14 cellular contexts compared by ENCODE assay signal in the genomic region with DNA sequence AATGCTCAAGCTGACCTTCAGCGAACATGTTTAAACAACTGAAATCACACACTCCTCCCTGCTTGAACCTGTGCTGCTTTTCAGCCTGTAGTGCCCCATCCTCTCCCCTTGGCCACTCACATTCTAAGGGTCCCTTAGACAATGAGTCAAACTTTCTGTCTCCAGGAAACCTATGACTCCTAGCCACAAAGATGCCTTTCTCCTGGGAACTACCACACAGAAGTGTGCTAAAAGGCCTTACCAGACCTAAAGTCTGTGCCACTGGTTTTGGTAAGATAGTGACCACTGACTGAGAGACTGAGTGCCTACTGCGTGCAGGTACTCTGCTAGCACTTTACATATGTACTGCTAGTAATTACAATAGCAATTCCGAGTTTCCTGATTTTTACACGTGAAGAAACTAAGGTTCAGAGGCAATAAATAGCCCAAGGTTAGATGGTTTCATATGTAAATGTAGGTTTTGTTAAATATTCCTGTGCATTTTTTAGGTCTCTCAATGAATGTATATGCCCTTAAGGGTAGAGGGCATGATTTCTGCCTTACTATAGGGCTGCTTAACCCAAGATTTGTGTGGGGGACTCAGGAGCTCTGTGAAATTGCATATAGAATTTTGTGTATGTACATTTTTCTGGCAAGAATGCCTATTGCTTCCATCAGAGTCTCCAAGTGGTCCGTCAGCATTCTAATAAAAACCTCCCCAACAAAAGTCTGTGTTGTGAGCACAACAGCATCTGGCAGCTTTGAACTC.
DNase-seq lines count a peak whose midpoint lies in the region; ATAC-seq lines count a peak whose summit lies in the region.
"Had no signal": no experiment of that assay in that cellular context is flagged by ENCODE, and none has a peak within 500 bp of the region (broad histone marks: within the 10 kb centered on the region; RNA-seq: fewer than 3 reads in every experiment).

No MANE protein-coding gene starts in this region.

- ATAC-seq in activated T-cell treated with anti-CD3 and anti-CD28 coated beads, Interleukin-2, amount 50 U/mL, for 72 hours (replicated peaks in 1 of 2), result no peak
- ATAC-seq in activated T-helper 17 cell treated with anti-CD3 and anti-CD28 coated beads, Interleukin-2, amount 50 U/mL, for 72 hours (replicated peaks), result no peak
- ATAC-seq in HG03095 (IDR thresholded peaks at IDR 0.05; ENCODE audit: unreplicated experiment) (no peak), GM21576 (IDR thresholded peaks at IDR 0.05; ENCODE audit: unreplicated experiment) (no peak)
- ATAC-seq: heart left ventricle had no signal

- peaks cover 19% of the 10 kb centered on the region for H3K4me1 Mint-ChIP-seq in activated T-cell treated with anti-CD3 and anti-CD28 coated beads, Interleukin-2, amount 50 U/mL, for 72 hours (ENCODE audit: low read depth)
- peaks cover 34% of the 10 kb centered on the region for H3K4me1 Mint-ChIP-seq in activated T-helper 17 cell treated with anti-CD3 and anti-CD28 coated beads, Interleukin-2, amount 50 U/mL, for 72 hours

- H3K36me3 Mint-ChIP-seq in activated T-cell treated with anti-CD3 and anti-CD28 coated beads, Interleukin-2, amount 50 U/mL, for 72 hours (ENCODE audit: insufficient read depth in 2 of 2), result peaks cover 2 to 6% of the 10 kb centered on the region in 2 donors
- H3K36me3 Mint-ChIP-seq in activated T-helper 17 cell treated with anti-CD3 and anti-CD28 coated beads, Interleukin-2, amount 50 U/mL, for 72 hours (ENCODE audit: low read depth), result peaks cover 56% of the 10 kb centered on the region

- H3K9me3 Mint-ChIP-seq in activated T-cell treated with anti-CD3 and anti-CD28 coated beads, Interleukin-2, amount 50 U/mL, for 72 hours, result no peaks in the 10 kb centered on the region
- H3K9me3 Mint-ChIP-seq in activated T-helper 17 cell treated with anti-CD3 and anti-CD28 coated beads, Interleukin-2, amount 50 U/mL, for 72 hours, result no peaks in the 10 kb centered on the region
- H3K9me3 Mint-ChIP-seq: T-helper 2 cell treated with Interferon-gamma antibody and Interleukin-4, amounts not matched to agents 5 μg/mL and 100 μg/mL, for 36 hours had no signal

- no peak overlapping the region for H3K4me3 Mint-ChIP-seq in activated T-cell treated with anti-CD3 and anti-CD28 coated beads, Interleukin-2, amount 50 U/mL, for 72 hours
- H3K4me3 Mint-ChIP-seq in activated T-helper 17 cell treated with anti-CD3 and anti-CD28 coated beads, Interleukin-2, amount 50 U/mL, for 72 hours, result no peak overlapping the region
- H3K4me3 Mint-ChIP-seq: T-helper 2 cell treated with Interferon-gamma antibody and Interleukin-4, amounts not matched to agents 5 μg/mL and 100 μg/mL, for 36 hours had no signal

- no peaks in the 10 kb centered on the region for H3K27me3 Mint-ChIP-seq in activated T-cell treated with anti-CD3 and anti-CD28 coated beads, Interleukin-2, amount 50 U/mL, for 72 hours (ENCODE audit: low read depth)
- H3K27me3 Mint-ChIP-seq in activated T-helper 17 cell treated with anti-CD3 and anti-CD28 coated beads, Interleukin-2, amount 50 U/mL, for 72 hours, result no peaks in the 10 kb centered on the region

- peak overlapping the region; percentile 18 for H3K27ac Mint-ChIP-seq in activated T-cell treated with anti-CD3 and anti-CD28 coated beads, Interleukin-2, amount 50 U/mL, for 72 hours
- peak overlapping the region; percentile 16 for H3K27ac Mint-ChIP-seq in activated T-helper 17 cell treated with anti-CD3 and anti-CD28 coated beads, Interleukin-2, amount 50 U/mL, for 72 hours
- H3K27ac Mint-ChIP-seq: T-helper 2 cell treated with Interferon-gamma antibody and Interleukin-4, amounts not matched to agents 5 μg/mL and 100 μg/mL, for 36 hours had no signal

- intact Hi-C loops in posterior vena cava (cut with DNase I), result no loop called here

- no peak for DNase-seq in activated T-cell treated with anti-CD3 and anti-CD28 coated beads, Interleukin-2, amount 50 U/mL, for 72 hours
- DNase-seq in activated T-cell treated with anti-CD3 and anti-CD28 coated beads for 4 hours (no peak), iPS DF 19.7 (ENCODE audit: low read depth, low spot score) (peak; percentile 33), posterior vena cava (ENCODE audit: low spot score) (no peak), DMS114 treated with DMSO at 0.1 percent for 48 hours (lab: John Stamatoyannopoulos, UW; ENCODE audit: unreplicated experiment) (no peak)
- DNase-seq: activated CD4-positive, alpha-beta T cell treated with anti-CD3 and anti-CD28 coated beads, Interleukin-2, amount 50 U/mL, for 1 hour; heart left ventricle; NCI-H1694 treated with DMSO at 0.1 percent for 48 hours; nucleus accumbens; small intestine had no signal
